Comparison of ENCODE assay signal across 8 cellular contexts in the genomic region with DNA sequence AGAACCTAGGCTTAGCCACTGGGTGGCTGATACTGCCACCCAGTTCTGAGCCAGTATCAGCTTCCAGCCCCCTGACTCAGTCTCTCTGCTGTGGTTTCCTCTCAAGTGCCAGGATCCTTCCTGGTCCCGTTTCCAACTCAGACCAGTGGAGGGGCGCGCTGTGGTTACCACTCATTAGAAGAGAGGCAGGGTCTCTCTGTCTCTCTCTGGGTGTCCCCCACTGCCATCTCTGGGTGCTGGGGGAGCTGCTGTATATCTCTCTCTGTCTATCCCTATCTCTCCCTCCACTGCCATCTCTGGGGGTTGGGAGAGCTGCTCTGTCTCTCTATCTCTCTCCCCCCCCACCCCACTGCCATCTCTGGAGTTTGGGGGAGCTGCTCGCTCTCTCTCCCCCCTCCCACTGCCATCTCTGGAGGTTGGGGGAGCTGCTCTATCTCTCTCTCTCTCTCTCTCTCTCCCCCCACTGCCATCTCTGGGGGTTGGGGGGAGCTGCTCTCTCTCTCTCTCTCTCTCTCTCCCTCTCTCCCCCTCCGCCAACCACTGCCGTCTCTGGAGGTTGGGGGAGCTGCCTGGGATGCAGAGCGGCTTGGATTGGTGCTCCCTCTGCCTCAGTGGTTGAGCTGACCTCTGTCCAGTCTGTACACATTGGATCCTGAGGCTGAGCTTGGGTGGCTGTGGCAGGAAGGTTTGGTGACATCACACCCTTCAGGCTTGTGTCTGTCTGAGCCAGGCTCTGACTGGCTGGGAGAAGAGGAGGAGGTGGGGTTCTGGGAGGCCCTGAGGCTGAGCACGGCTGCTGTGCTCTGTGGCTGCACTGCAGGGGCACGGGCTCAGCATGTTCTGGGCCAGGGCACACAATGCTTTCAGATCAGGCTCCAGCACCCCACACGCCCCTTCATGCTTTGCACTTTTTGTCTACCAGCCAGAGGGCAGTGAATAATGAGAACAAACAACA.
DNase-seq lines count a peak whose midpoint lies in the region; ATAC-seq and TF ChIP-seq lines count a peak whose summit lies in the region.

No MANE protein-coding gene starts in this region.

- no peaks in the 10 kb centered on the region for H3K27me3 ChIP-seq in smooth muscle cell (ENCODE audit: low read depth)

- H3K36me3 ChIP-seq in smooth muscle cell (ENCODE audit: low read depth), result no peaks in the 10 kb centered on the region

- DNase-seq in NCI-H2029 (lab: John Stamatoyannopoulos, UW), result peak; percentile 46
- DNase-seq in NCI-H2029 treated with DMSO at 0.1 percent for 48 hours (lab: John Stamatoyannopoulos, UW), result no peak
- DNase-seq in activated CD4-positive, alpha-beta T cell treated with anti-CD3 and anti-CD28 coated beads, Interleukin-2, amount 10 ng/mL, durations not matched to agents 7 days and 5 days, result no peak
- DNase-seq in head of caudate nucleus, result peak; percentile 75 to 97 (median 91)
- no peak for DNase-seq in smooth muscle cell (lab: John Stamatoyannopoulos, UW; ENCODE audit: unreplicated experiment)
- DNase-seq in coronary artery (ENCODE audit: low spot score), result no peak
- no peak for DNase-seq in KBM-7

- no peak overlapping the region for H3K4me3 ChIP-seq in smooth muscle cell
- H3K4me3 ChIP-seq in coronary artery, result no peak overlapping the region

- H3F3A ChIP-seq in smooth muscle cell (ENCODE audit: low read depth), result no peaks in the 10 kb centered on the region

- WGBS in smooth muscle cell (ENCODE audit: low lambda C conversion rate), result 76% methylated on average over 10 of the region's 10 CpGs

- H3K9me3 ChIP-seq in smooth muscle cell (replicated peaks; ENCODE audit: low read depth), result no peaks in the 10 kb centered on the region

- H3K9me3 Mint-ChIP-seq in activated CD4-positive, alpha-beta T cell treated with anti-CD3 and anti-CD28 coated beads, Interleukin-2, amount 10 ng/mL, durations not matched to agents 7 days and 5 days, result peaks cover 2% of the 10 kb centered on the region

- H3K79me2 ChIP-seq in smooth muscle cell (ENCODE audit: low read depth), result no peaks in the 10 kb centered on the region

- H3K36me3 Mint-ChIP-seq in activated CD4-positive, alpha-beta T cell treated with anti-CD3 and anti-CD28 coated beads, Interleukin-2, amount 10 ng/mL, durations not matched to agents 7 days and 5 days (ENCODE audit: low read depth), result no peaks in the 10 kb centered on the region

- no peak for ATAC-seq in GM21447 (IDR thresholded peaks at IDR 0.05; ENCODE audit: unreplicated experiment)

- intact Hi-C loops in head of caudate nucleus (cut with DNase I), result no loop called here

- TF ChIP-seq CTCF in smooth muscle cell (IDR thresholded peaks at IDR 0.05; ENCODE audit: borderline replicate concordance, insufficient read depth, poor library complexity, severe bottlenecking) (no peak), coronary artery (IDR thresholded peaks at IDR 0.05) (no peak)

- no peaks in the 10 kb centered on the region for H4K20me1 ChIP-seq in smooth muscle cell (ENCODE audit: low read depth)

- H3K27me3 Mint-ChIP-seq in activated CD4-positive, alpha-beta T cell treated with anti-CD3 and anti-CD28 coated beads, Interleukin-2, amount 10 ng/mL, durations not matched to agents 7 days and 5 days, result no peaks in the 10 kb centered on the region

- H3K9ac ChIP-seq in smooth muscle cell (ENCODE audit: low read depth), result no peak overlapping the region

- no peak overlapping the region for H3K4me3 Mint-ChIP-seq in activated CD4-positive, alpha-beta T cell treated with anti-CD3 and anti-CD28 coated beads, Interleukin-2, amount 10 ng/mL, durations not matched to agents 7 days and 5 days

- peaks cover 9% of the 10 kb centered on the region for H3K4me1 ChIP-seq in smooth muscle cell (ENCODE audit: low read depth)

- POLR2A ChIA-PET in activated CD4-positive, alpha-beta T cell treated with anti-CD3 and anti-CD28 coated beads, Interleukin-2, amount 10 ng/mL, durations not matched to agents 7 days and 5 days (lab: Charles Lee), result no interaction called here

- in situ Hi-C loops in KBM-7 (cut with MboI; ENCODE audit: low pct_unique_long_range_greater_than_20kb, low sequenced_read_pairs), result no loop called here

- CTCF ChIA-PET in activated CD4-positive, alpha-beta T cell treated with anti-CD3 and anti-CD28 coated beads, Interleukin-2, amount 10 ng/mL, durations not matched to agents 7 days and 5 days (lab: Charles Lee), result interaction anchor here (1.5 kb wide), 1 partner anchor 17 kb away, joined by 3 read pairs; no protein-coding TSS in a partner anchor

- peaks cover 17% of the 10 kb centered on the region for H3K4me1 Mint-ChIP-seq in activated CD4-positive, alpha-beta T cell treated with anti-CD3 and anti-CD28 coated beads, Interleukin-2, amount 10 ng/mL, durations not matched to agents 7 days and 5 days

- H3K27ac ChIP-seq in smooth muscle cell (ENCODE audit: low read depth), result peak overlapping the region; percentile 27
- H3K27ac ChIP-seq in coronary artery, result no peak overlapping the region

- peak overlapping the region; percentile 55 for H3K27ac Mint-ChIP-seq in activated CD4-positive, alpha-beta T cell treated with anti-CD3 and anti-CD28 coated beads, Interleukin-2, amount 10 ng/mL, durations not matched to agents 7 days and 5 days

- H2AFZ ChIP-seq in smooth muscle cell (ENCODE audit: low read depth), result peak overlapping the region; percentile 27

- peak overlapping the region; percentile 58 for H3K4me2 ChIP-seq in smooth muscle cell

Comparison
In these comparisons a context has a peak if more than half of its experiments do, and no peak if none do; other contexts are left out.
1. DNase-seq: peak in NCI-H2029 (single experiment) and head of caudate nucleus (42 of 42); none in NCI-H2029 treated with DMSO at 0.1 percent for 48 hours (single experiment), activated CD4-positive, alpha-beta T cell treated with anti-CD3 and anti-CD28 coated beads, Interleukin-2, amount 10 ng/mL, durations not matched to agents 7 days and 5 days (single experiment), smooth muscle cell (single experiment), coronary artery (single experiment) and KBM-7 (single experiment).